ENCODE assay signal across 1 cellular context in the genomic region with DNA sequence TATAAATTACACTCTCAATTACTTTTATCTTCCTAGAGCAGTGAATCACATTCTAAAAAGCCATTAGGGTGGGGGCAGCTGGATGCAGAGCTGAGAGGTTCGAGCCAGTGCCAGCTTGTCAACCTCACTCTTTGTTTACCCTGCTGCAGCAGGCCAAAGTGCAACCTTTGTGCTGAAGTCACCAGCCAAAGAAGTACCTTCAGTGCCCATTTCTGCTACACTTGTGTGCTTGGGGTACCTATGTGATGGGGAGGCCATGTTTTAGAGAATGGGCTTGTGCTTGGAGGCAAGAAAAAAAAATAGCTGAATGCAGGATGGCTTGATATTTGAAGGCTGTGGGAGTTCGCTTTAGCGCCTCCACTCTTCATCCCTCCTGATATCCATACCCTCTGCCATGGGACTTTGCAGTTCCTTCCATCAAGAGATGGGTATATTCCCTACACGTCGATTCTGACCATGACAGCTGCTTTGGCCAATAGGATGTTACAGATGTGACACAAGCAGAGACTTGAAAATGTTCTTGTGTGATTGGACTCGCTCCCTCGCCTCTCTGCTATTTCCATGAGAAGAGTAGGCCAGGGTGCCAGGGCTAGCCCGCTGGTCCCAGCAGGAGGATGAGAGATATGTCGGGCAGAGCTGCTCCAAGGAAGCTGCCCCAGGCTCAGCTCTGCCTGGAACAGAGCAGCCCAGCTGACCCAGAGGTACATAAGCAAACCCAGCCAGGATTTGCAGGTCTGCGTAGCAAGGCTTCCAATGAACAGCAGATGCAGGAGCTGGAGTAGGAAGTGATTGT.
TF ChIP-seq lines count a peak whose summit lies in the region.

No MANE protein-coding gene starts in this region.

TF ChIP-seq in HepG2, 621 proteins besides CTCF, POLR2A, EP300 and RAD21 (continued from another document and continues in another):
- TF ChIP-seq, protein P1, sequence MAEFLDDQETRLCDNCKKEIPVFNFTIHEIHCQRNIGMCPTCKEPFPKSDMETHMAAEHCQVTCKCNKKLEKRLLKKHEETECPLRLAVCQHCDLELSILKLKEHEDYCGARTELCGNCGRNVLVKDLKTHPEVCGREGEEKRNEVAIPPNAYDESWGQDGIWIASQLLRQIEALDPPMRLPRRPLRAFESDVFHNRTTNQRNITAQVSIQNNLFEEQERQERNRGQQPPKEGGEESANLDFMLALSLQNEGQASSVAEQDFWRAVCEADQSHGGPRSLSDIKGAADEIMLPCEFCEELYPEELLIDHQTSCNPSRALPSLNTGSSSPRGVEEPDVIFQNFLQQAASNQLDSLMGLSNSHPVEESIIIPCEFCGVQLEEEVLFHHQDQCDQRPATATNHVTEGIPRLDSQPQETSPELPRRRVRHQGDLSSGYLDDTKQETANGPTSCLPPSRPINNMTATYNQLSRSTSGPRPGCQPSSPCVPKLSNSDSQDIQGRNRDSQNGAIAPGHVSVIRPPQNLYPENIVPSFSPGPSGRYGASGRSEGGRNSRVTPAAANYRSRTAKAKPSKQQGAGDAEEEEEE (CRISPR knock-in tag; IDR thresholded peaks at IDR 0.05; ENCODE audit: borderline replicate concordance): no peak
- TF ChIP-seq ZNF34 (CRISPR knock-in tag; IDR thresholded peaks at IDR 0.05; ENCODE audit: borderline replicate concordance) (no peak), MYNN (CRISPR knock-in tag; IDR thresholded peaks at IDR 0.05; ENCODE audit: low read depth) (no peak), PCBP1 (IDR thresholded peaks at IDR 0.05; ENCODE audit: borderline replicate concordance, low read depth, low read length) (no peak), ZNF335 (CRISPR knock-in tag; IDR thresholded peaks at IDR 0.05) (no peak), ZNF484 (CRISPR knock-in tag; IDR thresholded peaks at IDR 0.05; ENCODE audit: borderline replicate concordance, low read depth) (no peak), TOE1 (CRISPR knock-in tag; IDR thresholded peaks at IDR 0.05) (no peak), NCOR1 (IDR thresholded peaks at IDR 0.05; ENCODE audit: borderline replicate concordance, low read length) (0 out of 2 replicates have a peak, but pooled peaks have one; percentile 29), ZNF20 (CRISPR knock-in tag; IDR thresholded peaks at IDR 0.05) (no peak), HNF4G (IDR thresholded peaks at IDR 0.05; ENCODE audit: borderline replicate concordance, low read depth, low read length) (peak; percentile 85), HNF4G (CRISPR knock-in tag; IDR thresholded peaks at IDR 0.05; ENCODE audit: borderline replicate concordance, low read depth) (peak; percentile 61; the same call in 1 of the 2 replicates), REL (CRISPR knock-in tag; conservative IDR thresholded peaks at IDR 0.05) (no peak), XBP1 (CRISPR knock-in tag; IDR thresholded peaks at IDR 0.05) (no peak), ZNF891 (CRISPR knock-in tag; IDR thresholded peaks at IDR 0.05) (no peak), MEIS1 (CRISPR knock-in tag; IDR thresholded peaks at IDR 0.05; ENCODE audit: borderline replicate concordance) (no peak; the same call in 1 of the 2 replicates), ZNF674 (CRISPR knock-in tag; IDR thresholded peaks at IDR 0.05; ENCODE audit: low read depth) (0 out of 2 replicates have a peak, but pooled peaks have one; percentile 19), KAT2B (IDR thresholded peaks at IDR 0.05; ENCODE audit: borderline replicate concordance, low read depth, low read length) (no peak), ISL2 (CRISPR knock-in tag; IDR thresholded peaks at IDR 0.05) (0 out of 2 replicates have a peak, but pooled peaks have one; percentile 37), ZBTB3 (CRISPR knock-in tag; IDR thresholded peaks at IDR 0.05; ENCODE audit: borderline replicate concordance, low read depth) (peak; percentile 91), AGO1 (IDR thresholded peaks at IDR 0.05; ENCODE audit: low read depth, low read length, poor library complexity, severe bottlenecking) (no peak), FOXK2 (IDR thresholded peaks at IDR 0.05) (peak; percentile 61; the same call in 1 of the 2 replicates), ZNF607 (CRISPR knock-in tag; IDR thresholded peaks at IDR 0.05; ENCODE audit: borderline replicate concordance) (no peak), DMAP1 (CRISPR knock-in tag; IDR thresholded peaks at IDR 0.05) (0 out of 2 replicates have a peak, but pooled peaks have one; percentile 23), ZNF879 (CRISPR knock-in tag; IDR thresholded peaks at IDR 0.05) (no peak), BRD4 (CRISPR knock-in tag; IDR thresholded peaks at IDR 0.05) (no peak), ZBTB20 (CRISPR knock-in tag; IDR thresholded peaks at IDR 0.05; ENCODE audit: borderline replicate concordance, low read depth) (no peak)
- TF ChIP-seq, protein P2, sequence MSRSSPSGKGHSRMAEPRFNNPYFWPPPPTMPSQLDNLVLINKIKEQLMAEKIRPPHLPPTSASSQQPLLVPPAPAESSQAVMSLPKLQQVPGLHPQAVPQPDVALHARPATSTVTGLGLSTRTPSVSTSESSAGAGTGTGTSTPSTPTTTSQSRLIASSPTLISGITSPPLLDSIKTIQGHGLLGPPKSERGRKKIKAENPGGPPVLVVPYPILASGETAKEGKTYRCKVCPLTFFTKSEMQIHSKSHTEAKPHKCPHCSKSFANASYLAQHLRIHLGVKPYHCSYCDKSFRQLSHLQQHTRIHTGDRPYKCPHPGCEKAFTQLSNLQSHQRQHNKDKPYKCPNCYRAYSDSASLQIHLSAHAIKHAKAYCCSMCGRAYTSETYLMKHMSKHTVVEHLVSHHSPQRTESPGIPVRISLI (CRISPR knock-in tag; IDR thresholded peaks at IDR 0.05; ENCODE audit: borderline replicate concordance): peak; percentile 47; the same call in 1 of the 2 replicates
- TF ChIP-seq, protein P3, sequence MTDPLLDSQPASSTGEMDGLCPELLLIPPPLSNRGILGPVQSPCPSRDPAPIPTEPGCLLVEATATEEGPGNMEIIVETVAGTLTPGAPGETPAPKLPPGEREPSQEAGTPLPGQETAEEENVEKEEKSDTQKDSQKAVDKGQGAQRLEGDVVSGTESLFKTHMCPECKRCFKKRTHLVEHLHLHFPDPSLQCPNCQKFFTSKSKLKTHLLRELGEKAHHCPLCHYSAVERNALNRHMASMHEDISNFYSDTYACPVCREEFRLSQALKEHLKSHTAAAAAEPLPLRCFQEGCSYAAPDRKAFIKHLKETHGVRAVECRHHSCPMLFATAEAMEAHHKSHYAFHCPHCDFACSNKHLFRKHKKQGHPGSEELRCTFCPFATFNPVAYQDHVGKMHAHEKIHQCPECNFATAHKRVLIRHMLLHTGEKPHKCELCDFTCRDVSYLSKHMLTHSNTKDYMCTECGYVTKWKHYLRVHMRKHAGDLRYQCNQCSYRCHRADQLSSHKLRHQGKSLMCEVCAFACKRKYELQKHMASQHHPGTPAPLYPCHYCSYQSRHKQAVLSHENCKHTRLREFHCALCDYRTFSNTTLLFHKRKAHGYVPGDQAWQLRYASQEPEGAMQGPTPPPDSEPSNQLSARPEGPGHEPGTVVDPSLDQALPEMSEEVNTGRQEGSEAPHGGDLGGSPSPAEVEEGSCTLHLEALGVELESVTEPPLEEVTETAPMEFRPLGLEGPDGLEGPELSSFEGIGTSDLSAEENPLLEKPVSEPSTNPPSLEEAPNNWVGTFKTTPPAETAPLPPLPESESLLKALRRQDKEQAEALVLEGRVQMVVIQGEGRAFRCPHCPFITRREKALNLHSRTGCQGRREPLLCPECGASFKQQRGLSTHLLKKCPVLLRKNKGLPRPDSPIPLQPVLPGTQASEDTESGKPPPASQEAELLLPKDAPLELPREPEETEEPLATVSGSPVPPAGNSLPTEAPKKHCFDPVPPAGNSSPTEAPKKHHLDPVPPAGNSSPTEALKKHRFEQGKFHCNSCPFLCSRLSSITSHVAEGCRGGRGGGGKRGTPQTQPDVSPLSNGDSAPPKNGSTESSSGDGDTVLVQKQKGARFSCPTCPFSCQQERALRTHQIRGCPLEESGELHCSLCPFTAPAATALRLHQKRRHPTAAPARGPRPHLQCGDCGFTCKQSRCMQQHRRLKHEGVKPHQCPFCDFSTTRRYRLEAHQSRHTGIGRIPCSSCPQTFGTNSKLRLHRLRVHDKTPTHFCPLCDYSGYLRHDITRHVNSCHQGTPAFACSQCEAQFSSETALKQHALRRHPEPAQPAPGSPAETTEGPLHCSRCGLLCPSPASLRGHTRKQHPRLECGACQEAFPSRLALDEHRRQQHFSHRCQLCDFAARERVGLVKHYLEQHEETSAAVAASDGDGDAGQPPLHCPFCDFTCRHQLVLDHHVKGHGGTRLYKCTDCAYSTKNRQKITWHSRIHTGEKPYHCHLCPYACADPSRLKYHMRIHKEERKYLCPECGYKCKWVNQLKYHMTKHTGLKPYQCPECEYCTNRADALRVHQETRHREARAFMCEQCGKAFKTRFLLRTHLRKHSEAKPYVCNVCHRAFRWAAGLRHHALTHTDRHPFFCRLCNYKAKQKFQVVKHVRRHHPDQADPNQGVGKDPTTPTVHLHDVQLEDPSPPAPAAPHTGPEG (CRISPR knock-in tag; IDR thresholded peaks at IDR 0.05): no peak
- TF ChIP-seq, protein P4, sequence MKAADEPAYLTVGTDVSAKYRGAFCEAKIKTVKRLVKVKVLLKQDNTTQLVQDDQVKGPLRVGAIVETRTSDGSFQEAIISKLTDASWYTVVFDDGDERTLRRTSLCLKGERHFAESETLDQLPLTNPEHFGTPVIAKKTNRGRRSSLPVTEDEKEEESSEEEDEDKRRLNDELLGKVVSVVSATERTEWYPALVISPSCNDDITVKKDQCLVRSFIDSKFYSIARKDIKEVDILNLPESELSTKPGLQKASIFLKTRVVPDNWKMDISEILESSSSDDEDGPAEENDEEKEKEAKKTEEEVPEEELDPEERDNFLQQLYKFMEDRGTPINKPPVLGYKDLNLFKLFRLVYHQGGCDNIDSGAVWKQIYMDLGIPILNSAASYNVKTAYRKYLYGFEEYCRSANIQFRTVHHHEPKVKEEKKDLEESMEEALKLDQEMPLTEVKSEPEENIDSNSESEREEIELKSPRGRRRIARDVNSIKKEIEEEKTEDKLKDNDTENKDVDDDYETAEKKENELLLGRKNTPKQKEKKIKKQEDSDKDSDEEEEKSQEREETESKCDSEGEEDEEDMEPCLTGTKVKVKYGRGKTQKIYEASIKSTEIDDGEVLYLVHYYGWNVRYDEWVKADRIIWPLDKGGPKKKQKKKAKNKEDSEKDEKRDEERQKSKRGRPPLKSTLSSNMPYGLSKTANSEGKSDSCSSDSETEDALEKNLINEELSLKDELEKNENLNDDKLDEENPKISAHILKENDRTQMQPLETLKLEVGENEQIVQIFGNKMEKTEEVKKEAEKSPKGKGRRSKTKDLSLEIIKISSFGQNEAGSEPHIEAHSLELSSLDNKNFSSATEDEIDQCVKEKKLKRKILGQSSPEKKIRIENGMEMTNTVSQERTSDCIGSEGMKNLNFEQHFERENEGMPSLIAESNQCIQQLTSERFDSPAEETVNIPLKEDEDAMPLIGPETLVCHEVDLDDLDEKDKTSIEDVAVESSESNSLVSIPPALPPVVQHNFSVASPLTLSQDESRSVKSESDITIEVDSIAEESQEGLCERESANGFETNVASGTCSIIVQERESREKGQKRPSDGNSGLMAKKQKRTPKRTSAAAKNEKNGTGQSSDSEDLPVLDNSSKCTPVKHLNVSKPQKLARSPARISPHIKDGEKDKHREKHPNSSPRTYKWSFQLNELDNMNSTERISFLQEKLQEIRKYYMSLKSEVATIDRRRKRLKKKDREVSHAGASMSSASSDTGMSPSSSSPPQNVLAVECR (CRISPR knock-in tag; IDR thresholded peaks at IDR 0.05; ENCODE audit: borderline replicate concordance): peak; percentile 40; the same call in 1 of the 2 replicates
- TF ChIP-seq, protein P5, sequence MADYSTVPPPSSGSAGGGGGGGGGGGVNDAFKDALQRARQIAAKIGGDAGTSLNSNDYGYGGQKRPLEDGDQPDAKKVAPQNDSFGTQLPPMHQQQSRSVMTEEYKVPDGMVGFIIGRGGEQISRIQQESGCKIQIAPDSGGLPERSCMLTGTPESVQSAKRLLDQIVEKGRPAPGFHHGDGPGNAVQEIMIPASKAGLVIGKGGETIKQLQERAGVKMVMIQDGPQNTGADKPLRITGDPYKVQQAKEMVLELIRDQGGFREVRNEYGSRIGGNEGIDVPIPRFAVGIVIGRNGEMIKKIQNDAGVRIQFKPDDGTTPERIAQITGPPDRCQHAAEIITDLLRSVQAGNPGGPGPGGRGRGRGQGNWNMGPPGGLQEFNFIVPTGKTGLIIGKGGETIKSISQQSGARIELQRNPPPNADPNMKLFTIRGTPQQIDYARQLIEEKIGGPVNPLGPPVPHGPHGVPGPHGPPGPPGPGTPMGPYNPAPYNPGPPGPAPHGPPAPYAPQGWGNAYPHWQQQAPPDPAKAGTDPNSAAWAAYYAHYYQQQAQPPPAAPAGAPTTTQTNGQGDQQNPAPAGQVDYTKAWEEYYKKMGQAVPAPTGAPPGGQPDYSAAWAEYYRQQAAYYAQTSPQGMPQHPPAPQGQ (CRISPR knock-in tag; IDR thresholded peaks at IDR 0.05; ENCODE audit: borderline replicate concordance): no peak
- TF ChIP-seq, protein P6, sequence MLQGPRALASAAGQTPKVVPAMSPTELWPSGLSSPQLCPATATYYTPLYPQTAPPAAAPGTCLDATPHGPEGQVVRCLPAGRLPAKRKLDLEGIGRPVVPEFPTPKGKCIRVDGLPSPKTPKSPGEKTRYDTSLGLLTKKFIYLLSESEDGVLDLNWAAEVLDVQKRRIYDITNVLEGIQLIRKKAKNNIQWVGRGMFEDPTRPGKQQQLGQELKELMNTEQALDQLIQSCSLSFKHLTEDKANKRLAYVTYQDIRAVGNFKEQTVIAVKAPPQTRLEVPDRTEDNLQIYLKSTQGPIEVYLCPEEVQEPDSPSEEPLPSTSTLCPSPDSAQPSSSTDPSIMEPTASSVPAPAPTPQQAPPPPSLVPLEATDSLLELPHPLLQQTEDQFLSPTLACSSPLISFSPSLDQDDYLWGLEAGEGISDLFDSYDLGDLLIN (CRISPR knock-in tag; IDR thresholded peaks at IDR 0.05; ENCODE audit: borderline replicate concordance): no peak
- TF ChIP-seq, protein P7, sequence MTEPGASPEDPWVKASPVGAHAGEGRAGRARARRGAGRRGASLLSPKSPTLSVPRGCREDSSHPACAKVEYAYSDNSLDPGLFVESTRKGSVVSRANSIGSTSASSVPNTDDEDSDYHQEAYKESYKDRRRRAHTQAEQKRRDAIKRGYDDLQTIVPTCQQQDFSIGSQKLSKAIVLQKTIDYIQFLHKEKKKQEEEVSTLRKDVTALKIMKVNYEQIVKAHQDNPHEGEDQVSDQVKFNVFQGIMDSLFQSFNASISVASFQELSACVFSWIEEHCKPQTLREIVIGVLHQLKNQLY (CRISPR knock-in tag; IDR thresholded peaks at IDR 0.05): no peak
- TF ChIP-seq, protein P8, sequence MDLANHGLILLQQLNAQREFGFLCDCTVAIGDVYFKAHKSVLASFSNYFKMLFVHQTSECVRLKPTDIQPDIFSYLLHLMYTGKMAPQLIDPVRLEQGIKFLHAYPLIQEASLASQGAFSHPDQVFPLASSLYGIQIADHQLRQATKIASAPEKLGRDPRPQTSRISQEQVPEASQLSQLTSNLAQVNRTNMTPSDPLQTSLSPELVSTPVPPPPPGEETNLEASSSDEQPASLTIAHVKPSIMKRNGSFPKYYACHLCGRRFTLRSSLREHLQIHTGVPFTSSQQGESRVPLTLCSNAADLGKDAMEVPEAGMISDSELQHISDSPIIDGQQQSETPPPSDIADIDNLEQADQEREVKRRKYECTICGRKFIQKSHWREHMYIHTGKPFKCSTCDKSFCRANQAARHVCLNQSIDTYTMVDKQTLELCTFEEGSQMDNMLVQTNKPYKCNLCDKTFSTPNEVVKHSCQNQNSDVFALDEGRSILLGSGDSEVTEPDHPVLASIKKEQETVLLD (CRISPR knock-in tag; IDR thresholded peaks at IDR 0.05; ENCODE audit: low read depth): no peak
